Comparison of ENCODE assay signal across 18 cellular contexts in the genomic region with DNA sequence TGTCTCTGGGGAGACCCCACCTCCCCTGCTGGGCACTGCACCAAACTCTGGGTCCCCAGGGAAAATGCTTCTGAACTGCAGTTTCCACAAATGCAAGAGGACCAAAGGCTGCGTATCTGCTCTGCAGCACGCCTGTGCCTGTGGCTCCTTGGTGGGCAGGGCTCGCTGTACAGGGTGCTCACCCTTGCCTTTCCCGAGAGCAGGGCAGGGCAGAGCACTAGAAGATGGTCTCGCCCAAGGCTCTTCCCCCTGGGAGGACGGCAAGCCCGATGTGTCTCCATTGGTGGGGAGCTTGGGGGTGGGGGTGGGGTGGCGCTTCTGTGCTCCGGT.
"Had no signal": no experiment of that assay in that cellular context is flagged by ENCODE, and none has a peak within 500 bp of the region (broad histone marks: within the 10 kb centered on the region; RNA-seq: fewer than 3 reads in every experiment).

No MANE protein-coding gene starts in this region.

- H3K27ac Mint-ChIP-seq: activated CD4-positive, alpha-beta T cell treated with anti-CD3 and anti-CD28 coated beads, Interleukin-2, amount 10 ng/mL, durations not matched to agents 24 days and 14 days; activated naive CD8-positive, alpha-beta T cell treated with anti-CD3 and anti-CD28 coated beads, Interleukin-2, amount 10 ng/mL, durations not matched to agents 7 days and 5 days; mesothelial cell of epicardium; stimulated activated effector memory CD8-positive, alpha-beta T cell treated with anti-CD3 and anti-CD28 coated beads, Interleukin-12 subunit alpha, Interleukin-12 subunit beta, amount 100 ng/mL, for 72 hours had no signal

- H3K36me3 ChIP-seq: breast epithelium, gastrocnemius medialis, heart right ventricle, neutrophil, tibial nerve, WERI-Rb-1 had no signal

- DNase-seq: activated CD4-positive, alpha-beta T cell treated with anti-CD3 and anti-CD28 coated beads, Interleukin-2, amount 10 ng/mL, durations not matched to agents 24 days and 14 days; activated gamma-delta T cell; activated naive CD8-positive, alpha-beta T cell treated with anti-CD3 and anti-CD28 coated beads, Interleukin-2, amount 10 ng/mL, durations not matched to agents 7 days and 5 days; activated T-cell treated with anti-CD3 and anti-CD28 coated beads, Interleukin-2, amount 50 U/mL, for 4 hours; anterior cingulate cortex; effector memory CD4-positive, alpha-beta T cell; gastrocnemius medialis; heart right ventricle; kidney; T-helper 1 cell; WERI-Rb-1 had no signal

- H3K4me3 ChIP-seq: breast epithelium, gastrocnemius medialis, heart right ventricle, skin epidermis, tibial nerve had no signal

- H3K36me3 Mint-ChIP-seq: activated naive CD8-positive, alpha-beta T cell treated with anti-CD3 and anti-CD28 coated beads, Interleukin-2, amount 10 ng/mL, durations not matched to agents 7 days and 5 days; mesothelial cell of epicardium; stimulated activated effector memory CD8-positive, alpha-beta T cell treated with anti-CD3 and anti-CD28 coated beads, Interleukin-12 subunit alpha, Interleukin-12 subunit beta, amount 100 ng/mL, for 72 hours had no signal

- H3K9me3 Mint-ChIP-seq: activated CD4-positive, alpha-beta T cell treated with anti-CD3 and anti-CD28 coated beads, Interleukin-2, amount 10 ng/mL, durations not matched to agents 24 days and 14 days; activated naive CD8-positive, alpha-beta T cell treated with anti-CD3 and anti-CD28 coated beads, Interleukin-2, amount 10 ng/mL, durations not matched to agents 7 days and 5 days; activated T-cell treated with anti-CD3 and anti-CD28 coated beads, Interleukin-2, amount 50 U/mL, for 4 hours; stimulated activated effector memory CD8-positive, alpha-beta T cell treated with anti-CD3 and anti-CD28 coated beads, Interleukin-12 subunit alpha, Interleukin-12 subunit beta, amount 100 ng/mL, for 72 hours had no signal

- H3K4me1 Mint-ChIP-seq: activated naive CD8-positive, alpha-beta T cell treated with anti-CD3 and anti-CD28 coated beads, Interleukin-2, amount 10 ng/mL, durations not matched to agents 7 days and 5 days had no signal

- H3K9me3 ChIP-seq: gastrocnemius medialis, neutrophil, tibial nerve had no signal

- H3K4me3 Mint-ChIP-seq: activated CD4-positive, alpha-beta T cell treated with anti-CD3 and anti-CD28 coated beads, Interleukin-2, amount 10 ng/mL, durations not matched to agents 24 days and 14 days; activated naive CD8-positive, alpha-beta T cell treated with anti-CD3 and anti-CD28 coated beads, Interleukin-2, amount 10 ng/mL, durations not matched to agents 7 days and 5 days; activated T-cell treated with anti-CD3 and anti-CD28 coated beads, Interleukin-2, amount 50 U/mL, for 4 hours; stimulated activated effector memory CD8-positive, alpha-beta T cell treated with anti-CD3 and anti-CD28 coated beads, Interleukin-12 subunit alpha, Interleukin-12 subunit beta, amount 100 ng/mL, for 72 hours had no signal

- H3K27ac ChIP-seq: breast epithelium, epithelial cell of prostate, gastrocnemius medialis, heart right ventricle, neutrophil, skin epidermis, tibial nerve, WERI-Rb-1 had no signal

- ATAC-seq: activated T-cell treated with anti-CD3 and anti-CD28 coated beads, Interleukin-2, amount 50 U/mL, for 4 hours; gastrocnemius medialis; heart right ventricle; stimulated activated effector memory CD8-positive, alpha-beta T cell treated with anti-CD3 and anti-CD28 coated beads, Interleukin-12 subunit alpha, Interleukin-12 subunit beta, amount 100 ng/mL, for 72 hours had no signal

- H3K4me1 ChIP-seq: breast epithelium had no signal
